Comparison of ENCODE assay signal across 8 cellular contexts in genomic region chr14:62117718-62118164, GRCh38.
DNase-seq lines count a peak whose midpoint lies in the region; ATAC-seq lines count a peak whose summit lies in the region.

No MANE protein-coding gene starts in this region.

- H3K27me3 Mint-ChIP-seq in T-helper 2 cell treated with Interferon-gamma antibody and Interleukin-4, amounts not matched to agents 5 μg/mL and 100 μg/mL, for 36 hours (ENCODE audit: low read depth) = peaks cover 77% of the 10 kb centered on the region
- H3K27me3 Mint-ChIP-seq in T-cell = peaks cover 57 to 65% of the 10 kb centered on the region in 2 donors
- peaks cover 69% of the 10 kb centered on the region for H3K27me3 Mint-ChIP-seq in stimulated activated naive CD8-positive, alpha-beta T cell treated with anti-CD3 and anti-CD28 coated beads, Interleukin-15, amount 100 ng/mL, for 72 hours

- H3K36me3 ChIP-seq in iPS-18a (ENCODE audit: control insufficient read depth, low read depth, low read length) = no peaks in the 10 kb centered on the region

- H3K36me3 Mint-ChIP-seq in T-helper 2 cell treated with Interferon-gamma antibody and Interleukin-4, amounts not matched to agents 5 μg/mL and 100 μg/mL, for 36 hours (ENCODE audit: low read depth) = no peaks in the 10 kb centered on the region
- H3K36me3 Mint-ChIP-seq in T-cell = no peaks in the 10 kb centered on the region

- no peaks in the 10 kb centered on the region for H3K9me3 Mint-ChIP-seq in T-helper 2 cell treated with Interferon-gamma antibody and Interleukin-4, amounts not matched to agents 5 μg/mL and 100 μg/mL, for 36 hours
- no peaks in the 10 kb centered on the region for H3K9me3 Mint-ChIP-seq in T-cell
- H3K9me3 Mint-ChIP-seq in stimulated activated naive CD8-positive, alpha-beta T cell treated with anti-CD3 and anti-CD28 coated beads, Interleukin-15, amount 100 ng/mL, for 72 hours = no peaks in the 10 kb centered on the region

- POLR2A ChIA-PET in T-cell (lab: Charles Lee) = no interaction called here

- H3K9me3 ChIP-seq in iPS-18a (ENCODE audit: control insufficient read depth, low read depth, low read length) = no peaks in the 10 kb centered on the region

- H3K4me1 Mint-ChIP-seq in T-helper 2 cell treated with Interferon-gamma antibody and Interleukin-4, amounts not matched to agents 5 μg/mL and 100 μg/mL, for 36 hours (ENCODE audit: low read depth) = no peaks in the 10 kb centered on the region
- peaks cover 10 to 13% (median 13%) of the 10 kb centered on the region in 3 donors for H3K4me1 Mint-ChIP-seq in T-cell
- H3K4me1 Mint-ChIP-seq in stimulated activated naive CD8-positive, alpha-beta T cell treated with anti-CD3 and anti-CD28 coated beads, Interleukin-15, amount 100 ng/mL, for 72 hours = peaks cover 12% of the 10 kb centered on the region

- H3K9ac ChIP-seq in iPS-18a (ENCODE audit: low read length) = no peak overlapping the region

- H3K4me1 ChIP-seq in iPS-18a (ENCODE audit: control insufficient read depth, low read depth, low read length) = peaks cover 4% of the 10 kb centered on the region

- ATAC-seq in T-cell (replicated peaks in 1 of 4) (peak in 1 of 4 experiments; percentile 28), HG03469 (IDR thresholded peaks at IDR 0.05; ENCODE audit: unreplicated experiment) (no peak)
- ATAC-seq in stimulated activated naive CD8-positive, alpha-beta T cell treated with anti-CD3 and anti-CD28 coated beads, Interleukin-15, amount 100 ng/mL, for 72 hours = no peak
- no peak for ATAC-seq in activated CD4-positive, CD25-positive, alpha-beta regulatory T cell treated with anti-CD3 and anti-CD28 coated beads, Interleukin-2, amount 50 U/mL, for 24 hours

- peak overlapping the region; percentile 69 for H3K4me3 ChIP-seq in iPS-18a (ENCODE audit: low read length)

- CTCF ChIA-PET in T-cell (lab: Charles Lee) = interaction anchor here (0.5 to 2.0 kb wide), 4 partner anchors 9 to 177 kb away, joined by 3 to 14 read pairs (median 4); no protein-coding TSS in a partner anchor

- H3K4me3 Mint-ChIP-seq in T-helper 2 cell treated with Interferon-gamma antibody and Interleukin-4, amounts not matched to agents 5 μg/mL and 100 μg/mL, for 36 hours = peak overlapping the region; percentile 40
- H3K4me3 Mint-ChIP-seq in T-cell = peak overlapping the region; percentile 50 to 76 (median 65)
- H3K4me3 Mint-ChIP-seq in stimulated activated naive CD8-positive, alpha-beta T cell treated with anti-CD3 and anti-CD28 coated beads, Interleukin-15, amount 100 ng/mL, for 72 hours = peak overlapping the region; percentile 71 to 83

- DNase-seq in T-helper 2 cell treated with Interferon-gamma antibody and Interleukin-4, amounts not matched to agents 5 μg/mL and 100 μg/mL, for 36 hours (ENCODE audit: low spot score) = no peak
- DNase-seq in T-helper 2 cell (no peak), T-cell (no peak), SW480 (ENCODE audit: low spot score) (no peak)
- DNase-seq in stimulated activated naive CD8-positive, alpha-beta T cell treated with anti-CD3 and anti-CD28 coated beads, Interleukin-15, amount 100 ng/mL, for 72 hours = no peak

- no peak overlapping the region for H3K27ac ChIP-seq in iPS-18a (ENCODE audit: low read length)

- no peak overlapping the region for H3K27ac Mint-ChIP-seq in T-helper 2 cell treated with Interferon-gamma antibody and Interleukin-4, amounts not matched to agents 5 μg/mL and 100 μg/mL, for 36 hours
- no peak overlapping the region for H3K27ac Mint-ChIP-seq in T-cell
- no peak overlapping the region for H3K27ac Mint-ChIP-seq in stimulated activated naive CD8-positive, alpha-beta T cell treated with anti-CD3 and anti-CD28 coated beads, Interleukin-15, amount 100 ng/mL, for 72 hours

- peaks cover 46% of the 10 kb centered on the region for H3K27me3 ChIP-seq in iPS-18a (ENCODE audit: control insufficient read depth, insufficient read depth, low read length)
